Comparison of ENCODE assay signal across 8 cellular contexts in the genomic region with DNA sequence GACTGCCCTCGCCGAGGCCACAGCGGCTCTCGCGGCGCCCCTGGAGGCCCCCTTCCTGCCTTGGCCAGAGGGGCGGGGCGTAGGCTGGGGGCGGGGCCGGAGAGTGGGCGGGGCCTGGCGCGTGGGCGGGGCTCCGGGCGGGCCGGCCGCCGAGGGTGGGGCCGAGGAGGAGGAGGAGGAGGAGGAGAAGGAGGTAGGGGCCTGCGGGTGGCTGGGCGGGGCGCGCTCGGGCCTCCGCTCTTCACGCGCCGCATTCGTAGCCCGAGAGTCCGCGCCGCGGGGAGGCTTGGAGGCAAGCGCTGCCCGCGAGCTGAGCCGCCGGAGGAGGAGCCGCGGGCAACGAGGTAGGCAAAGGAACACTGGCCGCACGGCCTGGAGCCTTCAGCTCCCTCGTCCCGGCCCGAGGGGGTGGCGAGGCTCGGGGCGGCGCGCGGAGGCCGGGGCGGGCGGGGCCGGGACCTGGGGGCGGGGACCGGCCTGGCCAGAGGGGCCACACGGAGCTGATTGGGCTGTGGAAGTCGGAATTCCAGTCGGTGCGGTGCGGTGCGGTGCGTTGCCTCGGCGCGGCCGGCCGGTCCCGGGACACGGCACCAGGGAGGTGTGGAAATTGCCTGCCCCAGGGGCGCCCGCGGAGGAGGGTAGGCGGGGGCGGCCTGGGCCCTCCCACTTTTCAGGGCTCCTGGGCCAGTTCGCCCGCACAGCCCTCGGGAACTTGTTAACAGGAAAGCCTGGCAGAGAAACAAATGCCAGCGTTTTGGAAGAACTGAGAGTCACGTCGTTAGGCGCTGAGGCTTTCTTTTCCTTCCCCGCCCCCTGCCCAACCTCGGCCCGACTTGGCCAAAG. TPM values are rescaled to one million over a fixed set of nuclear protein-coding genes. Genes with fewer than 3 reads are reported as not detected.
A peak's percentile ranks its signal among the peaks of the same experiment; 100 is the strongest.
DNase-seq lines count a peak whose midpoint lies in the region; ATAC-seq, FAIRE-seq and TF ChIP-seq lines count a peak whose summit lies in the region.

A gene with protein sequence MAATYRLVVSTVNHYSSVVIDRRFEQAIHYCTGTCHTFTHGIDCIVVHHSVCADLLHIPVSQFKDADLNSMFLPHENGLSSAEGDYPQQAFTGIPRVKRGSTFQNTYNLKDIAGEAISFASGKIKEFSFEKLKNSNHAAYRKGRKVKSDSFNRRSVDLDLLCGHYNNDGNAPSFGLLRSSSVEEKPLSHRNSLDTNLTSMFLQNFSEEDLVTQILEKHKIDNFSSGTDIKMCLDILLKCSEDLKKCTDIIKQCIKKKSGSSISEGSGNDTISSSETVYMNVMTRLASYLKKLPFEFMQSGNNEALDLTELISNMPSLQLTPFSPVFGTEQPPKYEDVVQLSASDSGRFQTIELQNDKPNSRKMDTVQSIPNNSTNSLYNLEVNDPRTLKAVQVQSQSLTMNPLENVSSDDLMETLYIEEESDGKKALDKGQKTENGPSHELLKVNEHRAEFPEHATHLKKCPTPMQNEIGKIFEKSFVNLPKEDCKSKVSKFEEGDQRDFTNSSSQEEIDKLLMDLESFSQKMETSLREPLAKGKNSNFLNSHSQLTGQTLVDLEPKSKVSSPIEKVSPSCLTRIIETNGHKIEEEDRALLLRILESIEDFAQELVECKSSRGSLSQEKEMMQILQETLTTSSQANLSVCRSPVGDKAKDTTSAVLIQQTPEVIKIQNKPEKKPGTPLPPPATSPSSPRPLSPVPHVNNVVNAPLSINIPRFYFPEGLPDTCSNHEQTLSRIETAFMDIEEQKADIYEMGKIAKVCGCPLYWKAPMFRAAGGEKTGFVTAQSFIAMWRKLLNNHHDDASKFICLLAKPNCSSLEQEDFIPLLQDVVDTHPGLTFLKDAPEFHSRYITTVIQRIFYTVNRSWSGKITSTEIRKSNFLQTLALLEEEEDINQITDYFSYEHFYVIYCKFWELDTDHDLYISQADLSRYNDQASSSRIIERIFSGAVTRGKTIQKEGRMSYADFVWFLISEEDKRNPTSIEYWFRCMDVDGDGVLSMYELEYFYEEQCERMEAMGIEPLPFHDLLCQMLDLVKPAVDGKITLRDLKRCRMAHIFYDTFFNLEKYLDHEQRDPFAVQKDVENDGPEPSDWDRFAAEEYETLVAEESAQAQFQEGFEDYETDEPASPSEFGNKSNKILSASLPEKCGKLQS (N-terminal part only) (plus strand): TSS at position 223 of the 843 bp plus-strand sequence. CDS start 35,771 bp downstream, outside the sequence.

- no peak for FAIRE-seq in frontal cortex (lab: Jason Lieb, UNC)

- DNase-seq in D341Med (ENCODE audit: low spot score) (peak; percentile 96), SK-N-DZ (ENCODE audit: low spot score) (peak; percentile 90), frontal cortex (ENCODE audit: low spot score in 2 of 2) (peak; percentile 91 to 92), stomach (peak; percentile 85)
- DNase-seq in Jurkat, Clone E6-1 (ENCODE audit: low read depth, low spot score) = peak; percentile 28
- peak; percentile 66 for DNase-seq in activated naive CD4-positive, alpha-beta T cell treated with anti-CD3 and anti-CD28 coated beads, Interleukin-2, amount 50 U/mL, for 16 hours

- H3K36me3 ChIP-seq in neuron (ENCODE audit: insufficient read depth, low read length) = no peaks in the 10 kb centered on the region
- H3K36me3 ChIP-seq in stomach = no peaks in the 10 kb centered on the region

- peak within 1 kb of the TSS; percentile 99 for H2AFZ ChIP-seq in neuron (ENCODE audit: low read depth, low read length)

- H3K27me3 ChIP-seq in neuron (ENCODE audit: insufficient read depth, low read length) (no peaks in the 10 kb centered on the region), stomach (peaks cover 0 to 12% (median 9%) of the 10 kb centered on the region in 3 donors)

- peak; percentile 88 for ATAC-seq in GM21723 (IDR thresholded peaks at IDR 0.05; ENCODE audit: unreplicated experiment)

- H3K27ac ChIP-seq in stomach = peak within 1 kb of the TSS; percentile 89 to 99 (median 94)

- 0 to 2% (median 1%) methylated on average over 26 to 89 of the region's 89 CpGs for WGBS in stomach, 5 donors

- peaks cover 35% of the 10 kb centered on the region for H3K4me1 ChIP-seq in neuron (ENCODE audit: insufficient read depth, low read length)
- peaks cover 14 to 60% (median 33%) of the 10 kb centered on the region in 4 donors for H3K4me1 ChIP-seq in stomach

- TF ChIP-seq EP300 in stomach (IDR thresholded peaks at IDR 0.05) = no peak

- TF ChIP-seq CTCF in stomach (IDR thresholded peaks at IDR 0.05) = no peak

- peak within 1 kb of the TSS; percentile 53 for H3K4me3 ChIP-seq in Jurkat, Clone E6-1 (ENCODE audit: low read length)
- H3K4me3 ChIP-seq in neuron (ENCODE audit: low read length) = peak within 1 kb of the TSS; percentile 91
- H3K4me3 ChIP-seq in stomach = peak within 1 kb of the TSS; percentile 67 to 84 (median 78)

- intact Hi-C loops in stomach (cut with DNase I; ENCODE audit: low total_unique reads) = no loop called here

- peak in 1 of 4 donors; percentile 23 for TF ChIP-seq POLR2A in stomach (IDR thresholded peaks at IDR 0.05)

- H3K9me3 ChIP-seq in neuron (ENCODE audit: low read length) (peaks cover 3% of the 10 kb centered on the region), stomach (peaks cover 0 to 4% (median 2%) of the 10 kb centered on the region in 4 donors)

RNA-seq across cellular contexts. Expression of the gene that starts here (rescaled TPM):
- 0.63 TPM for polyA plus RNA-seq in Jurkat, Clone E6-1 (2012; ENCODE audit: insufficient read depth, insufficient read length)
- 3.9 and 4.0 TPM in 2 replicates for polyA plus RNA-seq in SK-N-DZ (2014; cell fraction: cytosol; rRNA removed)
- 1.8 and 2.8 TPM in 2 replicates for polyA plus RNA-seq in SK-N-DZ (2014; cell fraction: nucleus; rRNA removed)
- total RNA-seq in frontal cortex (36.3 TPM), stomach (10 to 100 TPM; 11.6 to 51.8 (median 34.7) TPM)
- 1 to 10 TPM; 2.8 to 5.2 (median 4.3) TPM for polyA plus RNA-seq in stomach

Comparison
In these comparisons a context has a peak if more than half of its experiments do, and no peak if none do; other contexts are left out.
1. Peak in every context shown above with its lines: DNase-seq, ATAC-seq, H3K4me3 ChIP-seq and H3K27ac ChIP-seq.
2. DNase-seq: peak in every context shown above with its lines; median percentile 96 in D341Med; 92 in frontal cortex; 90 in SK-N-DZ; 85 in stomach; 66 in activated naive CD4-positive, alpha-beta T cell treated with anti-CD3 and anti-CD28 coated beads, Interleukin-2, amount 50 U/mL, for 16 hours; 28 in Jurkat, Clone E6-1.